ENCODE assay signal across 17 cellular contexts in genomic region chr11:1756024-1756561, GRCh38. TPM values are rescaled to one million over a fixed set of nuclear protein-coding genes. Genes with fewer than 3 reads are reported as not detected.
DNase-seq lines count a peak whose midpoint lies in the region; ATAC-seq, FAIRE-seq and TF ChIP-seq lines count a peak whose summit lies in the region.
"Had no signal": no experiment of that assay in that cellular context is flagged by ENCODE, and none has a peak within 500 bp of the region (broad histone marks: within the 10 kb centered on the region; RNA-seq: fewer than 3 reads in every experiment).

No MANE protein-coding gene starts in this region.

- no peak for FAIRE-seq in kidney (lab: Jason Lieb, UNC)

- intact Hi-C loops in activated T-helper 1 cell treated with anti-CD3 and anti-CD28 coated beads, Interleukin-12 subunit alpha, Interleukin-12 subunit beta, Interleukin-2, Interleukin-4 antibody, amounts not matched to agents 30 ng/mL and 10 ng/mL and 1 ng/mL, durations not matched to agents 14 hours and 24 hours and 36 hours (cut with micrococcal nuclease), result no loop called here
- intact Hi-C loops in kidney (cut with DNase I), result no loop called here

- no peak for TF ChIP-seq CTCF in kidney (IDR thresholded peaks at IDR 0.05; ENCODE audit: borderline replicate concordance, extremely low read depth, insufficient read depth)

- H3K36me3 ChIP-seq in kidney (ENCODE audit: control insufficient read depth in 1 of 2, insufficient read depth in 2 of 2, low read length in 2 of 2), result peaks cover 6 to 52% of the 10 kb centered on the region in 2 donors

- no peak overlapping the region for H3K9ac ChIP-seq in kidney (ENCODE audit: low read length in 2 of 2)

- H3K9me3 Mint-ChIP-seq in activated CD4-positive, alpha-beta T cell treated with anti-CD3 and anti-CD28 coated beads, Interleukin-2, amount 10 ng/mL, durations not matched to agents 7 days and 5 days, result no peaks in the 10 kb centered on the region
- no peaks in the 10 kb centered on the region for H3K9me3 Mint-ChIP-seq in activated T-helper 1 cell treated with anti-CD3 and anti-CD28 coated beads, Interleukin-12 subunit alpha, Interleukin-12 subunit beta, Interleukin-2, Interleukin-4 antibody, amounts not matched to agents 30 ng/mL and 10 ng/mL and 1 ng/mL, durations not matched to agents 14 hours and 24 hours and 36 hours
- no peaks in the 10 kb centered on the region for H3K9me3 Mint-ChIP-seq in stimulated activated naive CD8-positive, alpha-beta T cell treated with anti-CD3 and anti-CD28 coated beads, Interleukin-15, amount 100 ng/mL, for 72 hours
- H3K9me3 Mint-ChIP-seq: brain, endodermal cell, naive B cell had no signal

- peak overlapping the region; percentile 86 for H3K27ac Mint-ChIP-seq in activated CD4-positive, alpha-beta T cell treated with anti-CD3 and anti-CD28 coated beads, Interleukin-2, amount 10 ng/mL, durations not matched to agents 7 days and 5 days
- peak overlapping the region; percentile 73 for H3K27ac Mint-ChIP-seq in activated T-helper 1 cell treated with anti-CD3 and anti-CD28 coated beads, Interleukin-12 subunit alpha, Interleukin-12 subunit beta, Interleukin-2, Interleukin-4 antibody, amounts not matched to agents 30 ng/mL and 10 ng/mL and 1 ng/mL, durations not matched to agents 14 hours and 24 hours and 36 hours
- H3K27ac Mint-ChIP-seq in stimulated activated naive CD8-positive, alpha-beta T cell treated with anti-CD3 and anti-CD28 coated beads, Interleukin-15, amount 100 ng/mL, for 72 hours, result peak overlapping the region in 1 of 2 donors; percentile 9
- H3K27ac Mint-ChIP-seq: endodermal cell had no signal

- ATAC-seq in stimulated activated naive CD8-positive, alpha-beta T cell treated with anti-CD3 and anti-CD28 coated beads, Interleukin-15, amount 100 ng/mL, for 72 hours, result no peak
- ATAC-seq in HG02885 (IDR thresholded peaks at IDR 0.05; ENCODE audit: poor library complexity, unreplicated experiment) (no peak), GM21515 (IDR thresholded peaks at IDR 0.05; ENCODE audit: unreplicated experiment) (no peak), HG02798 (IDR thresholded peaks at IDR 0.05; ENCODE audit: poor library complexity, unreplicated experiment) (no peak)
- ATAC-seq: foreskin keratinocyte had no signal

- H3K27me3 Mint-ChIP-seq in activated CD4-positive, alpha-beta T cell treated with anti-CD3 and anti-CD28 coated beads, Interleukin-2, amount 10 ng/mL, durations not matched to agents 7 days and 5 days, result no peaks in the 10 kb centered on the region
- H3K27me3 Mint-ChIP-seq in activated T-helper 1 cell treated with anti-CD3 and anti-CD28 coated beads, Interleukin-12 subunit alpha, Interleukin-12 subunit beta, Interleukin-2, Interleukin-4 antibody, amounts not matched to agents 30 ng/mL and 10 ng/mL and 1 ng/mL, durations not matched to agents 14 hours and 24 hours and 36 hours (ENCODE audit: insufficient read depth), result no peaks in the 10 kb centered on the region
- no peaks in the 10 kb centered on the region for H3K27me3 Mint-ChIP-seq in stimulated activated naive CD8-positive, alpha-beta T cell treated with anti-CD3 and anti-CD28 coated beads, Interleukin-15, amount 100 ng/mL, for 72 hours
- H3K27me3 Mint-ChIP-seq: brain had no signal

- POLR2A ChIA-PET in activated CD4-positive, alpha-beta T cell treated with anti-CD3 and anti-CD28 coated beads, Interleukin-2, amount 10 ng/mL, durations not matched to agents 7 days and 5 days (lab: Charles Lee), result no interaction called here

- peak overlapping the region; percentile 55 for H3K4me3 Mint-ChIP-seq in activated CD4-positive, alpha-beta T cell treated with anti-CD3 and anti-CD28 coated beads, Interleukin-2, amount 10 ng/mL, durations not matched to agents 7 days and 5 days
- H3K4me3 Mint-ChIP-seq in activated T-helper 1 cell treated with anti-CD3 and anti-CD28 coated beads, Interleukin-12 subunit alpha, Interleukin-12 subunit beta, Interleukin-2, Interleukin-4 antibody, amounts not matched to agents 30 ng/mL and 10 ng/mL and 1 ng/mL, durations not matched to agents 14 hours and 24 hours and 36 hours, result peak overlapping the region; percentile 53
- H3K4me3 Mint-ChIP-seq in stimulated activated naive CD8-positive, alpha-beta T cell treated with anti-CD3 and anti-CD28 coated beads, Interleukin-15, amount 100 ng/mL, for 72 hours, result peak overlapping the region; percentile 39 to 90
- H3K4me3 Mint-ChIP-seq: brain, endodermal cell, naive B cell had no signal

- CTCF ChIA-PET in activated CD4-positive, alpha-beta T cell treated with anti-CD3 and anti-CD28 coated beads, Interleukin-2, amount 10 ng/mL, durations not matched to agents 7 days and 5 days (lab: Charles Lee), result no interaction called here

- peaks cover 65% of the 10 kb centered on the region for H3K4me1 Mint-ChIP-seq in activated CD4-positive, alpha-beta T cell treated with anti-CD3 and anti-CD28 coated beads, Interleukin-2, amount 10 ng/mL, durations not matched to agents 7 days and 5 days
- H3K4me1 Mint-ChIP-seq in activated T-helper 1 cell treated with anti-CD3 and anti-CD28 coated beads, Interleukin-12 subunit alpha, Interleukin-12 subunit beta, Interleukin-2, Interleukin-4 antibody, amounts not matched to agents 30 ng/mL and 10 ng/mL and 1 ng/mL, durations not matched to agents 14 hours and 24 hours and 36 hours (ENCODE audit: low read depth), result peaks cover 32% of the 10 kb centered on the region
- H3K4me1 Mint-ChIP-seq in stimulated activated naive CD8-positive, alpha-beta T cell treated with anti-CD3 and anti-CD28 coated beads, Interleukin-15, amount 100 ng/mL, for 72 hours, result peaks cover 79% of the 10 kb centered on the region
- H3K4me1 Mint-ChIP-seq: brain, endodermal cell had no signal

- no peak for DNase-seq in activated CD4-positive, alpha-beta T cell treated with anti-CD3 and anti-CD28 coated beads, Interleukin-2, amount 10 ng/mL, durations not matched to agents 7 days and 5 days
- no peak for DNase-seq in activated CD4-positive, alpha-beta T cell treated with anti-CD3 and anti-CD28 coated beads for 4 hours
- DNase-seq in activated T-helper 1 cell treated with anti-CD3 and anti-CD28 coated beads, Interleukin-12 subunit alpha, Interleukin-12 subunit beta, Interleukin-2, Interleukin-4 antibody, amounts not matched to agents 30 ng/mL and 10 ng/mL and 1 ng/mL, durations not matched to agents 14 hours and 24 hours and 36 hours (ENCODE audit: low spot score), result no peak
- DNase-seq in kidney, result no peak
- no peak for DNase-seq in stimulated activated naive CD8-positive, alpha-beta T cell treated with anti-CD3 and anti-CD28 coated beads, Interleukin-15, amount 100 ng/mL, for 72 hours
- DNase-seq: ACHN, endodermal cell, foreskin keratinocyte, KG1, naive B cell, NCI-H82, SHP77, thyroid gland had no signal

- peaks cover 34% of the 10 kb centered on the region for H3K36me3 Mint-ChIP-seq in activated CD4-positive, alpha-beta T cell treated with anti-CD3 and anti-CD28 coated beads, Interleukin-2, amount 10 ng/mL, durations not matched to agents 7 days and 5 days (ENCODE audit: low read depth)
- H3K36me3 Mint-ChIP-seq in activated T-helper 1 cell treated with anti-CD3 and anti-CD28 coated beads, Interleukin-12 subunit alpha, Interleukin-12 subunit beta, Interleukin-2, Interleukin-4 antibody, amounts not matched to agents 30 ng/mL and 10 ng/mL and 1 ng/mL, durations not matched to agents 14 hours and 24 hours and 36 hours (ENCODE audit: low read depth), result peaks cover 13% of the 10 kb centered on the region

- H3K4me3 ChIP-seq in kidney (ENCODE audit: low read length in 2 of 2), result no peak overlapping the region
- H3K4me3 ChIP-seq: thyroid gland had no signal

- peaks cover 20 to 69% of the 10 kb centered on the region in 2 donors for H3K4me1 ChIP-seq in kidney (ENCODE audit: control insufficient read depth in 1 of 2, insufficient read depth in 1 of 2, low read depth in 1 of 2, low read length in 2 of 2)
- H3K4me1 ChIP-seq: foreskin keratinocyte had no signal

- peak overlapping the region; percentile 78 to 84 for H3K27ac ChIP-seq in kidney (ENCODE audit: low read depth in 2 of 2, low read length in 2 of 2)
- H3K27ac ChIP-seq: foreskin keratinocyte, thyroid gland had no signal

- H3K9me3 ChIP-seq in kidney (ENCODE audit: control insufficient read depth in 1 of 2, low read length in 2 of 2), result no peaks in the 10 kb centered on the region
- H3K9me3 ChIP-seq: thyroid gland had no signal

RNA-seq across cellular contexts. Expression of gene IFITM10, which starts 5.7 kb away (rescaled TPM):
- 1 to 10 TPM in 1 of 2 experiments, under 1 TPM in 1; 0.96 to 1.3 TPM for total RNA-seq in activated CD4-positive, alpha-beta T cell treated with anti-CD3 and anti-CD28 coated beads, Interleukin-2, amount 10 ng/mL, durations not matched to agents 7 days and 5 days
- total RNA-seq in activated T-helper 1 cell treated with anti-CD3 and anti-CD28 coated beads, Interleukin-12 subunit alpha, Interleukin-12 subunit beta, Interleukin-2, Interleukin-4 antibody, amounts not matched to agents 30 ng/mL and 10 ng/mL and 1 ng/mL, durations not matched to agents 14 hours and 24 hours and 36 hours, result 0.32 and 0.52 TPM in 2 replicates
- 6.4 TPM for total RNA-seq in kidney
- 2.3 TPM for polyA plus RNA-seq in kidney (ENCODE audit: insufficient read depth, low read depth, low replicate concordance)

RNA-seq across cellular contexts. Expression of gene CTSD, which starts 7.6 kb away (rescaled TPM):
- 100 to 1,000 TPM; 140 to 154 TPM for total RNA-seq in activated CD4-positive, alpha-beta T cell treated with anti-CD3 and anti-CD28 coated beads, Interleukin-2, amount 10 ng/mL, durations not matched to agents 7 days and 5 days
- 84.2 and 92.1 TPM in 2 replicates for total RNA-seq in activated T-helper 1 cell treated with anti-CD3 and anti-CD28 coated beads, Interleukin-12 subunit alpha, Interleukin-12 subunit beta, Interleukin-2, Interleukin-4 antibody, amounts not matched to agents 30 ng/mL and 10 ng/mL and 1 ng/mL, durations not matched to agents 14 hours and 24 hours and 36 hours
- 2,183 TPM for total RNA-seq in kidney
- polyA plus RNA-seq in kidney (ENCODE audit: insufficient read depth, low read depth, low replicate concordance), result 2,764 TPM

RNA-seq across cellular contexts. Expression of gene KRTAP5-6, which starts 59.1 kb away (rescaled TPM):
- total RNA-seq in activated CD4-positive, alpha-beta T cell treated with anti-CD3 and anti-CD28 coated beads, Interleukin-2, amount 10 ng/mL, durations not matched to agents 7 days and 5 days, result not detected
- not detected in 2 replicates for total RNA-seq in activated T-helper 1 cell treated with anti-CD3 and anti-CD28 coated beads, Interleukin-12 subunit alpha, Interleukin-12 subunit beta, Interleukin-2, Interleukin-4 antibody, amounts not matched to agents 30 ng/mL and 10 ng/mL and 1 ng/mL, durations not matched to agents 14 hours and 24 hours and 36 hours
- total RNA-seq in kidney, result not detected
- not detected for polyA plus RNA-seq in kidney (ENCODE audit: insufficient read depth, low read depth, low replicate concordance)
- total RNA-seq: endodermal cell, foreskin keratinocyte, thyroid gland had no signal
- polyA plus RNA-seq: foreskin keratinocyte had no signal

Comparison
In these comparisons a context has a peak if more than half of its experiments do, and no peak if none do; other contexts are left out.
1. RNA of gene CTSD, which starts 7.6 kb away (total RNA-seq): 2,183 TPM in kidney (single experiment); 140 to 154 TPM in activated CD4-positive, alpha-beta T cell treated with anti-CD3 and anti-CD28 coated beads, Interleukin-2, amount 10 ng/mL, durations not matched to agents 7 days and 5 days and 84.2 to 92.1 TPM in activated T-helper 1 cell treated with anti-CD3 and anti-CD28 coated beads, Interleukin-12 subunit alpha, Interleukin-12 subunit beta, Interleukin-2, Interleukin-4 antibody, amounts not matched to agents 30 ng/mL and 10 ng/mL and 1 ng/mL, durations not matched to agents 14 hours and 24 hours and 36 hours; every median in the first group is over 10 times any median in the second.
2. Peak in every context shown above with its lines, with median percentiles within 50 percentile points of each other: H3K4me3 Mint-ChIP-seq.